In the genomic region with DNA sequence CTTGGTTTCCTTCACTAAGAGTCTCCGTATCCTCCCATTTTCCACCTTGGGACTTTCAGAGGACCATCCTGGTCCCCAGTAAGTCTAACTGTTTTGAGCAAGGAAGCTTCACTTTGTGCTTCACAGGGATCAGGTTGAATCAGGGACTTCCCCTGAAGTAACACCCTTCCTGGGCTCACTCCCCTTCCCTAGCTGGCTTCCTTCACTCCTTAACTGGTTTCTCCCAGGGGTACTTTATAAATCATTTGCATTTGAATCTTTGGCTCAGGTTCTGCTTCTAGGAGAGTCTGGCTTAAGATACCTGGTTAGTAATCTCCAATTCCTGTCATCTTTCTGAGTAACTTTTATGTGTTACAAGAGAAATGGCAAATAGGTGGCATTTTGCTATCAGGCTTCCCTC, we compare ENCODE assay signal across 2 cellular contexts.
TF ChIP-seq lines count a peak whose summit lies in the region.

No MANE protein-coding gene starts in this region.

TF ChIP-seq in GM23338, 12 proteins besides CTCF, POLR2A, EP300 and RAD21:
- TF ChIP-seq, protein P1, sequence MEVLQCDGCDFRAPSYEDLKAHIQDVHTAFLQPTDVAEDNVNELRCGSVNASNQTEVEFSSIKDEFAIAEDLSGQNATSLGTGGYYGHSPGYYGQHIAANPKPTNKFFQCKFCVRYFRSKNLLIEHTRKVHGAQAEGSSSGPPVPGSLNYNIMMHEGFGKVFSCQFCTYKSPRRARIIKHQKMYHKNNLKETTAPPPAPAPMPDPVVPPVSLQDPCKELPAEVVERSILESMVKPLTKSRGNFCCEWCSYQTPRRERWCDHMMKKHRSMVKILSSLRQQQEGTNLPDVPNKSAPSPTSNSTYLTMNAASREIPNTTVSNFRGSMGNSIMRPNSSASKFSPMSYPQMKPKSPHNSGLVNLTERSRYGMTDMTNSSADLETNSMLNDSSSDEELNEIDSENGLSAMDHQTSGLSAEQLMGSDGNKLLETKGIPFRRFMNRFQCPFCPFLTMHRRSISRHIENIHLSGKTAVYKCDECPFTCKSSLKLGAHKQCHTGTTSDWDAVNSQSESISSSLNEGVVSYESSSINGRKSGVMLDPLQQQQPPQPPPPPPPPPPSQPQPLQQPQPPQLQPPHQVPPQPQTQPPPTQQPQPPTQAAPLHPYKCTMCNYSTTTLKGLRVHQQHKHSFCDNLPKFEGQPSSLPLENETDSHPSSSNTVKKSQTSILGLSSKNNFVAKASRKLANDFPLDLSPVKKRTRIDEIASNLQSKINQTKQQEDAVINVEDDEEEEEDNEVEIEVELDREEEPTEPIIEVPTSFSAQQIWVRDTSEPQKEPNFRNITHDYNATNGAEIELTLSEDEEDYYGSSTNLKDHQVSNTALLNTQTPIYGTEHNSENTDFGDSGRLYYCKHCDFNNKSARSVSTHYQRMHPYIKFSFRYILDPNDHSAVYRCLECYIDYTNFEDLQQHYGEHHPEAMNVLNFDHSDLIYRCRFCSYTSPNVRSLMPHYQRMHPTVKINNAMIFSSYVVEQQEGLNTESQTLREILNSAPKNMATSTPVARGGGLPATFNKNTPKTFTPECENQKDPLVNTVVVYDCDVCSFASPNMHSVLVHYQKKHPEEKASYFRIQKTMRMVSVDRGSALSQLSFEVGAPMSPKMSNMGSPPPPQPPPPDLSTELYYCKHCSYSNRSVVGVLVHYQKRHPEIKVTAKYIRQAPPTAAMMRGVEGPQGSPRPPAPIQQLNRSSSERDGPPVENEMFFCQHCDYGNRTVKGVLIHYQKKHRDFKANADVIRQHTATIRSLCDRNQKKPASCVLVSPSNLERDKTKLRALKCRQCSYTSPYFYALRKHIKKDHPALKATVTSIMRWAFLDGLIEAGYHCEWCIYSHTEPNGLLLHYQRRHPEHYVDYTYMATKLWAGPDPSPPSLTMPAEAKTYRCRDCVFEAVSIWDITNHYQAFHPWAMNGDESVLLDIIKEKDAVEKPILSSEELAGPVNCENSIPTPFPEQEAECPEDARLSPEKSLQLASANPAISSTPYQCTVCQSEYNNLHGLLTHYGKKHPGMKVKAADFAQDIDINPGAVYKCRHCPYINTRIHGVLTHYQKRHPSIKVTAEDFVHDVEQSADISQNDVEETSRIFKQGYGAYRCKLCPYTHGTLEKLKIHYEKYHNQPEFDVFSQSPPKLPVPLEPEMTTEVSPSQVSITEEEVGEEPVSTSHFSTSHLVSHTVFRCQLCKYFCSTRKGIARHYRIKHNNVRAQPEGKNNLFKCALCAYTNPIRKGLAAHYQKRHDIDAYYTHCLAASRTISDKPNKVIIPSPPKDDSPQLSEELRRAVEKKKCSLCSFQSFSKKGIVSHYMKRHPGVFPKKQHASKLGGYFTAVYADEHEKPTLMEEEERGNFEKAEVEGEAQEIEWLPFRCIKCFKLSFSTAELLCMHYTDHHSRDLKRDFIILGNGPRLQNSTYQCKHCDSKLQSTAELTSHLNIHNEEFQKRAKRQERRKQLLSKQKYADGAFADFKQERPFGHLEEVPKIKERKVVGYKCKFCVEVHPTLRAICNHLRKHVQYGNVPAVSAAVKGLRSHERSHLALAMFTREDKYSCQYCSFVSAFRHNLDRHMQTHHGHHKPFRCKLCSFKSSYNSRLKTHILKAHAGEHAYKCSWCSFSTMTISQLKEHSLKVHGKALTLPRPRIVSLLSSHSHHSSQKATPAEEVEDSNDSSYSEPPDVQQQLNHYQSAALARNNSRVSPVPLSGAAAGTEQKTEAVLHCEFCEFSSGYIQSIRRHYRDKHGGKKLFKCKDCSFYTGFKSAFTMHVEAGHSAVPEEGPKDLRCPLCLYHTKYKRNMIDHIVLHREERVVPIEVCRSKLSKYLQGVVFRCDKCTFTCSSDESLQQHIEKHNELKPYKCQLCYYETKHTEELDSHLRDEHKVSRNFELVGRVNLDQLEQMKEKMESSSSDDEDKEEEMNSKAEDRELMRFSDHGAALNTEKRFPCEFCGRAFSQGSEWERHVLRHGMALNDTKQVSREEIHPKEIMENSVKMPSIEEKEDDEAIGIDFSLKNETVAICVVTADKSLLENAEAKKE (CRISPR knock-in tag; IDR thresholded peaks at IDR 0.05), result 0 out of 2 replicates have a peak, but pooled peaks have one; percentile 21
- TF ChIP-seq STAT1 (IDR thresholded peaks at IDR 0.05; ENCODE audit: unreplicated experiment), result no peak

TF ChIP-seq in WTC11, 78 proteins besides CTCF, POLR2A, EP300 and RAD21 (continued from another document):
- TF ChIP-seq, protein P2, sequence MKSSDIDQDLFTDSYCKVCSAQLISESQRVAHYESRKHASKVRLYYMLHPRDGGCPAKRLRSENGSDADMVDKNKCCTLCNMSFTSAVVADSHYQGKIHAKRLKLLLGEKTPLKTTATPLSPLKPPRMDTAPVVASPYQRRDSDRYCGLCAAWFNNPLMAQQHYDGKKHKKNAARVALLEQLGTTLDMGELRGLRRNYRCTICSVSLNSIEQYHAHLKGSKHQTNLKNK (CRISPR knock-in tag; IDR thresholded peaks at IDR 0.05), result no peak
- TF ChIP-seq GTF2I (CRISPR knock-in tag; conservative IDR thresholded peaks at IDR 0.05), result no peak
- no peak for TF ChIP-seq MYBL2 (CRISPR knock-in tag; IDR thresholded peaks at IDR 0.05)
- no peak for TF ChIP-seq ZNF263 (CRISPR knock-in tag; IDR thresholded peaks at IDR 0.05; ENCODE audit: low read depth)
- TF ChIP-seq PRRX2 (CRISPR knock-in tag; IDR thresholded peaks at IDR 0.05), result no peak
- TF ChIP-seq IRF2 (CRISPR knock-in tag; IDR thresholded peaks at IDR 0.05; ENCODE audit: borderline replicate concordance, low read depth), result no peak
- no peak for TF ChIP-seq EMX1 (CRISPR knock-in tag; IDR thresholded peaks at IDR 0.05)
